Comparison of ENCODE assay signal across 5 cellular contexts in the genomic region with DNA sequence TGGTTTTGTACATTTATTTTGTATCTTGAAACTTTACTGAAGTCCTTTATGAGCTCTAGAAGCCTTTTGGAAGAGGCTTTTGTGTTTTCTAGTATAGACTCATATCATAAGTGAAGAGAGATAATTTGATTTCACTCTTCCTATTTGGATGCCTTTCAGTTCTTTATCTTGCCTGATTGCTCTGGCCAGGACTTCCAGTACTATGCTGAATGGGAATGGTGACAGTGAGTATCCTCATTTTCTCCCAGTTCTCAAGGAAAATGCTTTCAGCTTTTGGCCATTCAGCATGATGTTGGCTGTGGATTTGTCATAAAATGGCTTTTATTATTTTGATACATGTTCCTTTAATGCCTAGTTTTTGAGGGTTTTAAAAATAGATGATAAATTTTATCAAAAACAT.
"Had no signal": no experiment of that assay in that cellular context is flagged by ENCODE, and none has a peak within 500 bp of the region (broad histone marks: within the 10 kb centered on the region; RNA-seq: fewer than 3 reads in every experiment).

No MANE protein-coding gene starts in this region.

- DNase-seq: IMR-90, KBM-7, KG1 had no signal

- ATAC-seq: HepG2, K562 had no signal
